In the genomic region with DNA sequence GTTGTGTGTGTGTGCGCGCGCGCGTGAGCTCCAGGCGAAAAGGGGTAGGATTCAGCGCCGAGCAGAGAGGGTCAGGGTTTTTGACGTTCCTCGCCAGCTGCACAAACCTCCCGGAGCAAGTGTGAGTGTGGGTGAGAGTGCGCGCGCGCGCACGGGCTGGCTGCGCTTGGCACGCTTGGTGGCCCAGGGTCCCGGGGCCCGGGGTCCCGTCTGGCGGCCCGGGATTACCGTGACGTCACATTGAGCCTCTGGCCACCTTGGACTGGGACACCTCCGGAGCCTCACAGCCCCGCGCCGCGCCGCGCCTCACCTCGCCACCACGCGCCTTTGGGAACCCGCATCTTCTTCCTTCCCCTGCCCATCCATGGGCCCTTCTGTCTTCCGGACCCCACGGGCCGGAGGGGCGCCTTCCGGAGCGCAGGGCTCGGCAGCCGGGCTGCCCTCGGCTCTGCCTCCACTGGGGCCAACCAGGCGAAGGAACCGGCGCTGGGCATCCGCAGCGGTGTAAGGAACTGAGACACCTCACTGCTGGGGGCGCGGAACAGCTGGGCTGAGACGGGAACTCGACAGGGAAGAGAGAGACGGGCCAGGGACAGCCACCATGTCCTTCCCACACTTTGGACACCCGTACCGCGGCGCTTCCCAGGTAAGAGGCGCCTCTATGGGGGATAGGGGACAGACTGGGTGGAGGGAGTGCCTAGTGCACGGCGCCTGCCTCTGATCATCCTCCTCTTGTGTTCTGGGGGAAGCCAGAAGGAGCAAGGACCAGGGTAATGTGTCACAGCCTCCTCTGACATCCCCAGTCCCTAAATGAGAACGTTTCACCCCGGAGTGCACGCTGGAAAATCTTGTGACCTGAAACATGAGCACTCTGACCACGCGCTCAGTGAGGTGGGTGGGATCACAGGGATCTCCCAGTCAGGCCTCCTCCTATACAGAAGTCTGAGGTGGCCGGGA, we compare ENCODE assay signal across 11 cellular contexts. TPM values are rescaled to one million over a fixed set of nuclear protein-coding genes. Genes with fewer than 3 reads are reported as not detected.
A peak's percentile ranks its signal among the peaks of the same experiment; 100 is the strongest.
DNase-seq lines count a peak whose midpoint lies in the region; ATAC-seq and TF ChIP-seq lines count a peak whose summit lies in the region.
"Had no signal": no experiment of that assay in that cellular context is flagged by ENCODE, and none has a peak within 500 bp of the region (broad histone marks: within the 10 kb centered on the region; RNA-seq: fewer than 3 reads in every experiment).

No MANE protein-coding gene starts in this region.

- H3K27ac ChIP-seq in HEK293 (ENCODE audit: extremely low read depth, low read depth, low read length): peak overlapping the region; percentile 46; the same call in 1 of the 2 replicates
- peak overlapping the region in 1 of 2 donors; percentile 84 for H3K27ac ChIP-seq in breast epithelium
- no peak overlapping the region for H3K27ac ChIP-seq in smooth muscle cell (ENCODE audit: low read depth)
- H3K27ac ChIP-seq: gastroesophageal sphincter had no signal

- H3F3A ChIP-seq in smooth muscle cell (ENCODE audit: low read depth): no peaks in the 10 kb centered on the region

- intact Hi-C loops in breast epithelium (cut with DNase I; ENCODE audit: low total_unique reads): no loop called here

- no peak for ATAC-seq in GM21619 (IDR thresholded peaks at IDR 0.05; ENCODE audit: unreplicated experiment)
- no peak for ATAC-seq in GM21723 (IDR thresholded peaks at IDR 0.05; ENCODE audit: unreplicated experiment)

- DNase-seq in breast epithelium (ENCODE audit: low spot score in 2 of 2): no peak
- peak; percentile 80 for DNase-seq in left kidney (ENCODE audit: low read depth, low spot score)
- no peak for DNase-seq in smooth muscle cell (lab: John Stamatoyannopoulos, UW; ENCODE audit: unreplicated experiment)
- no peak for DNase-seq in NOMO-1 (lab: John Stamatoyannopoulos, UW; ENCODE audit: unreplicated experiment in 2 of 2)
- DNase-seq: DMS153, T1000 had no signal

- no peak overlapping the region for H3K9ac ChIP-seq in smooth muscle cell (ENCODE audit: low read depth)

- POLR2A ChIA-PET in HEK293 (lab: Yijun Ruan, JAX): no interaction called here

- no peak overlapping the region for H2AFZ ChIP-seq in smooth muscle cell (ENCODE audit: low read depth)

- WGBS in smooth muscle cell (ENCODE audit: low lambda C conversion rate): 2% methylated on average over 68 of the region's 69 CpGs

- no peaks in the 10 kb centered on the region for H3K4me1 ChIP-seq in HEK293 (ENCODE audit: control insufficient read depth, insufficient read depth, low read length)
- H3K4me1 ChIP-seq in breast epithelium: no peaks in the 10 kb centered on the region
- no peaks in the 10 kb centered on the region for H3K4me1 ChIP-seq in smooth muscle cell (ENCODE audit: low read depth)

- H4K20me1 ChIP-seq in smooth muscle cell (ENCODE audit: low read depth): no peaks in the 10 kb centered on the region

- TF ChIP-seq CTCF in HEK293 (tag by site-specific recombination; IDR thresholded peaks at IDR 0.05): 0 out of 2 replicates have a peak, but pooled peaks have one; percentile 32
- TF ChIP-seq CTCF in breast epithelium (IDR thresholded peaks at IDR 0.05): no peak
- TF ChIP-seq CTCF in smooth muscle cell (IDR thresholded peaks at IDR 0.05; ENCODE audit: borderline replicate concordance, insufficient read depth, poor library complexity, severe bottlenecking): no peak

- H3K36me3 ChIP-seq in HEK293 (ENCODE audit: control insufficient read depth in 2 of 2, insufficient read depth in 1 of 2, low read length in 2 of 2) (no peaks in the 10 kb centered on the region), breast epithelium (no peaks in the 10 kb centered on the region), smooth muscle cell (ENCODE audit: low read depth) (no peaks in the 10 kb centered on the region)
- H3K36me3 ChIP-seq: gastroesophageal sphincter had no signal

- no peak for TF ChIP-seq POLR2A in breast epithelium (IDR thresholded peaks at IDR 0.05)

- H3K9me3 ChIP-seq in HEK293 (ENCODE audit: control insufficient read depth, insufficient read depth, low read depth, low read length) (no peaks in the 10 kb centered on the region), breast epithelium (no peaks in the 10 kb centered on the region), smooth muscle cell (replicated peaks; ENCODE audit: low read depth) (no peaks in the 10 kb centered on the region)
- H3K9me3 ChIP-seq: gastroesophageal sphincter had no signal

- H3K4me2 ChIP-seq in smooth muscle cell: peak overlapping the region; percentile 76

- peaks cover 0 to 17% of the 10 kb centered on the region in 2 donors for H3K27me3 ChIP-seq in breast epithelium
- H3K27me3 ChIP-seq in smooth muscle cell (ENCODE audit: low read depth): peaks cover 100% of the 10 kb centered on the region

- CTCF ChIA-PET in HEK293 (lab: Yijun Ruan, JAX): interaction anchor here (0.6 to 1.7 kb wide), 6 partner anchors 9 to 61 kb away, joined by 3 to 13 read pairs (median 4); no protein-coding TSS in a partner anchor

- no peaks in the 10 kb centered on the region for H3K79me2 ChIP-seq in smooth muscle cell (ENCODE audit: low read depth)

- H3K4me3 ChIP-seq in HEK293 (ENCODE audit: low read depth, low read length) (peak overlapping the region; percentile 34), breast epithelium (peak overlapping the region; percentile 46 to 70 (median 49)), smooth muscle cell (peak overlapping the region; percentile 18)

TF ChIP-seq in HEK293, 187 proteins besides CTCF, POLR2A, EP300 and RAD21 (continues in another document):
- TF ChIP-seq, protein P1, sequence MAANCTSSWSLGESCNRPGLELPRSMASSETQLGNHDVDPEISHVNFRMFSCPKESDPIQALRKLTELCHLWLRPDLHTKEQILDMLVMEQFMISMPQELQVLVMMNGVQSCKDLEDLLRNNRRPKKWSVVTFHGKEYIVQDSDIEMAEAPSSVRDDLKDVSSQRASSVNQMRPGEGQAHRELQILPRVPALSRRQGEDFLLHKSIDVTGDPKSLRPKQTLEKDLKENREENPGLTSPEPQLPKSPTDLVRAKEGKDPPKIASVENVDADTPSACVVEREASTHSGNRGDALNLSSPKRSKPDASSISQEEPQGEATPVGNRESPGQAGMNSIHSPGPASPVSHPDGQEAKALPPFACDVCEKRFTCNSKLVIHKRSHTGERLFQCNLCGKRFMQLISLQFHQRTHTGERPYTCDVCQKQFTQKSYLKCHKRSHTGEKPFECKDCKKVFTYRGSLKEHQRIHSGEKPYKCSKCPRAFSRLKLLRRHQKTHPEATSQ (tag by site-specific recombination; IDR thresholded peaks at IDR 0.05): no peak
- TF ChIP-seq ZSCAN30 (tag by site-specific recombination; IDR thresholded peaks at IDR 0.05) (no peak), ZNF423 (tag by site-specific recombination; IDR thresholded peaks at IDR 0.05) (no peak), ZFHX2 (tag by site-specific recombination; conservative IDR thresholded peaks at IDR 0.05) (peak; percentile 56), ZNF488 (tag by site-specific recombination; IDR thresholded peaks at IDR 0.05) (no peak), YY1 (tag by site-specific recombination; IDR thresholded peaks at IDR 0.05) (no peak), PRDM10 (tag by site-specific recombination; IDR thresholded peaks at IDR 0.05) (peak; percentile 92)

RNA-seq across cellular contexts. Expression of gene IRX6, which starts 0.8 kb away (rescaled TPM):
- 10 to 100 TPM in 1 of 3 donors, 1 to 10 TPM in 2; 3.1 to 12.8 (median 3.6) TPM for total RNA-seq in breast epithelium
- not detected in 2 replicates for total RNA-seq in smooth muscle cell
- polyA plus RNA-seq in smooth muscle cell: not detected in 2 replicates
- total RNA-seq: ureter had no signal
